In genomic region chr5:120818128-120818527, GRCh38 we compare ENCODE assay signal across 1 cellular context.
A peak's percentile ranks its signal among the peaks of the same experiment; 100 is the strongest.
TF ChIP-seq lines count a peak whose summit lies in the region.

No MANE protein-coding gene starts in this region.

TF ChIP-seq in K562, 482 proteins besides CTCF, POLR2A, EP300 and RAD21 (continued from another document):
- TF ChIP-seq ESRRB (CRISPR knock-in tag; IDR thresholded peaks at IDR 0.05; ENCODE audit: borderline replicate concordance) (no peak), EGR1 (conservative IDR thresholded peaks at IDR 0.05) (no peak), ZBTB17 (CRISPR knock-in tag; IDR thresholded peaks at IDR 0.05) (no peak), PREB (CRISPR knock-in tag; IDR thresholded peaks at IDR 0.05) (no peak), ARID3B (CRISPR knock-in tag; IDR thresholded peaks at IDR 0.05; ENCODE audit: borderline replicate concordance) (no peak), ZEB2 (IDR thresholded peaks at IDR 0.05) (no peak), MLX (CRISPR knock-in tag; conservative IDR thresholded peaks at IDR 0.05) (no peak), MEIS2 (IDR thresholded peaks at IDR 0.05; ENCODE audit: partially characterized antibody) (no peak), STAT5B (CRISPR knock-in tag; IDR thresholded peaks at IDR 0.05) (no peak), HDAC8 (tag; IDR thresholded peaks at IDR 0.05) (no peak), FOS (IDR thresholded peaks at IDR 0.05; ENCODE audit: extremely low read depth, insufficient read length) (peak; percentile 31), CHAMP1 (IDR thresholded peaks at IDR 0.05) (peak; percentile 38; the same call in 1 of the 2 replicates), NR2C1 (IDR thresholded peaks at IDR 0.05) (no peak), NR2C1 (tag; IDR thresholded peaks at IDR 0.05) (no peak), ZNF143 (CRISPR knock-in tag; IDR thresholded peaks at IDR 0.05) (no peak), ATF2 (CRISPR knock-in tag; IDR thresholded peaks at IDR 0.05) (no peak), HDAC3 (IDR thresholded peaks at IDR 0.05; ENCODE audit: borderline replicate concordance, partially characterized antibody) (no peak)
